8 cellular contexts compared by ENCODE assay signal in the genomic region with DNA sequence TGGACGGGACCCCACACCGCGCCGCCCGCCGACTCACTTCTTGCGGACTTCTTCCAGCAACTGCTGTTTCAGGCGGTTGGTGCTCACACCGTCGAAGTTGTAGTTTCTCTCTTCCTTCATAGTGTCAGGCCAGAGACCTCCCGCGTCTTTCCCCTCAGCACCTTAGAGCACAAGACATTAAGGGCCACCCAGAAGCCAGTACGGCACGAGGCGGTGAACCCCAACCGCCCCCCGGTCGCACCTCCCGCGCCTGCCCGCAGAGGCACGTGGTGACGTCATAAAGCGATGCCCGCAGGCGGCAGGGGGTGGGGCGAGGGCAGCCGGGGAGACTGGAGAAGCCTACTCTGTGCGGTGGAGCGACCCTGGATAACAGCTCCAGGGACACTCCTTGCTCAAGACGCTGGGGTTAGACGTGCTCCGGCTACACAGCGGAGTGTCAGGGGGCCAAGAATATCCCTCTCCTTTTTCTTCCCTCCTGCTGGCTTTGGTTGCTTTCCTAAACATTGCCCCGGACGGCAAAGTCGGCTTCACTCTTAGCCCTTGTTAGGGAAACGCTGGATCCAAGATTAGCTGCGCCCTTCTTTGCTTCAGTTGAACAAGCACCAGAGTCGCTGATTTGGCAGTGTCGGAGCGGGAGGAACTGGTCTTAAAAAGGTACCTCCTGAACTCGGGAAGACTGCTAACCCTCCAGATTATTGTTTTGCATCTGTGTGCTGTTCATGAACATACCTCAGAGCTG. TPM values are rescaled to one million over a fixed set of nuclear protein-coding genes. Genes with fewer than 3 reads are reported as not detected.
DNase-seq lines count a peak whose midpoint lies in the region; ATAC-seq, FAIRE-seq and TF ChIP-seq lines count a peak whose summit lies in the region.

A gene (minus strand): TSS at position 215 of the 739 bp plus-strand sequence. CDS start 95 bp downstream, at position 120.

- TF ChIP-seq CTCF in RWPE1 (conservative IDR thresholded peaks at IDR 0.05; ENCODE audit: low read depth), result no peak

- H3K27ac ChIP-seq in RWPE1, result peak within 1 kb of the TSS; percentile 57

- TF ChIP-seq POLR2A in GM12892 (IDR thresholded peaks at IDR 0.05; ENCODE audit: low read depth, low read length), result no peak

- H3K27ac Mint-ChIP-seq in activated T-helper 2 cell treated with anti-CD3 and anti-CD28 coated beads, Interferon-gamma antibody, Interleukin-2, Interleukin-4, amounts not matched to agents 10 μg/mL and 5 μg/mL and 100 μg/mL, durations not matched to agents 14 hours and 24 hours and 36 hours, result peak within 1 kb of the TSS; percentile 48
- peak within 1 kb of the TSS in 7 of 10 donors; percentile 21 to 88 (median 72) for H3K27ac Mint-ChIP-seq in naive thymus-derived CD8-positive, alpha-beta T cell
- peak within 1 kb of the TSS; percentile 92 for H3K27ac Mint-ChIP-seq in stimulated activated naive B cell treated with anti-CD40 and anti-IgM and Interleukin-4, amounts not matched to agents 10 μg/mL and 1 μg/mL and 100 μg/mL, for 72 hours

- H3K36me3 Mint-ChIP-seq in activated T-helper 2 cell treated with anti-CD3 and anti-CD28 coated beads, Interferon-gamma antibody, Interleukin-2, Interleukin-4, amounts not matched to agents 10 μg/mL and 5 μg/mL and 100 μg/mL, durations not matched to agents 14 hours and 24 hours and 36 hours (ENCODE audit: low read depth), result peaks cover 1% of the 10 kb centered on the region
- peaks cover 0 to 4% (median 0%) of the 10 kb centered on the region in 3 donors for H3K36me3 Mint-ChIP-seq in naive thymus-derived CD8-positive, alpha-beta T cell
- peaks cover 1 to 9% of the 10 kb centered on the region in 2 donors for H3K36me3 Mint-ChIP-seq in stimulated activated naive B cell treated with anti-CD40 and anti-IgM and Interleukin-4, amounts not matched to agents 10 μg/mL and 1 μg/mL and 100 μg/mL, for 72 hours

- POLR2A ChIA-PET in RWPE1 (lab: Yijun Ruan, JAX; ENCODE audit: low non-redundant PET), result no interaction called here
- POLR2A ChIA-PET in naive thymus-derived CD8-positive, alpha-beta T cell (lab: Charles Lee), result no interaction called here

- H3K27me3 Mint-ChIP-seq in activated T-helper 2 cell treated with anti-CD3 and anti-CD28 coated beads, Interferon-gamma antibody, Interleukin-2, Interleukin-4, amounts not matched to agents 10 μg/mL and 5 μg/mL and 100 μg/mL, durations not matched to agents 14 hours and 24 hours and 36 hours (ENCODE audit: low read depth), result peaks cover 35% of the 10 kb centered on the region
- H3K27me3 Mint-ChIP-seq in naive thymus-derived CD8-positive, alpha-beta T cell, result peaks cover 19 to 36% (median 26%) of the 10 kb centered on the region in 5 donors
- peaks cover 7 to 20% of the 10 kb centered on the region in 2 donors for H3K27me3 Mint-ChIP-seq in stimulated activated naive B cell treated with anti-CD40 and anti-IgM and Interleukin-4, amounts not matched to agents 10 μg/mL and 1 μg/mL and 100 μg/mL, for 72 hours

- FAIRE-seq in GM12892 (lab: Jason Lieb, UNC), result no peak

- H3K4me1 Mint-ChIP-seq in activated T-helper 2 cell treated with anti-CD3 and anti-CD28 coated beads, Interferon-gamma antibody, Interleukin-2, Interleukin-4, amounts not matched to agents 10 μg/mL and 5 μg/mL and 100 μg/mL, durations not matched to agents 14 hours and 24 hours and 36 hours (ENCODE audit: low read depth), result peaks cover 8% of the 10 kb centered on the region
- H3K4me1 Mint-ChIP-seq in naive thymus-derived CD8-positive, alpha-beta T cell, result peaks cover 8 to 22% (median 14%) of the 10 kb centered on the region in 4 donors
- H3K4me1 Mint-ChIP-seq in stimulated activated naive B cell treated with anti-CD40 and anti-IgM and Interleukin-4, amounts not matched to agents 10 μg/mL and 1 μg/mL and 100 μg/mL, for 72 hours, result peaks cover 3 to 6% of the 10 kb centered on the region in 2 donors

- DNase-seq in GM12892 (ENCODE audit: insufficient read length) (peak; percentile 2), RWPE1 (ENCODE audit: low spot score) (peak; percentile 77), fibroblast of peridontal ligament (ENCODE audit: extremely low read depth) (peak; percentile 63)
- peak; percentile 57 for DNase-seq in activated T-helper 2 cell treated with anti-CD3 and anti-CD28 coated beads, Interferon-gamma antibody, Interleukin-2, Interleukin-4, amounts not matched to agents 10 μg/mL and 5 μg/mL and 100 μg/mL, durations not matched to agents 14 hours and 24 hours and 36 hours (ENCODE audit: low spot score)
- DNase-seq in naive thymus-derived CD8-positive, alpha-beta T cell, result peak; percentile 38 to 76 (median 56)
- DNase-seq in stimulated activated naive B cell treated with anti-CD40 and anti-IgM and Interleukin-4, amounts not matched to agents 10 μg/mL and 1 μg/mL and 100 μg/mL, for 72 hours, result peak; percentile 57

- CTCF ChIA-PET in RWPE1 (lab: Yijun Ruan, JAX), result interaction anchor here (0.7 to 0.9 kb wide), 2 partner anchors 13 to 62 kb away, joined by 3 read pairs; no protein-coding TSS in a partner anchor

- peak within 1 kb of the TSS; percentile 83 for H3K4me3 Mint-ChIP-seq in activated T-helper 2 cell treated with anti-CD3 and anti-CD28 coated beads, Interferon-gamma antibody, Interleukin-2, Interleukin-4, amounts not matched to agents 10 μg/mL and 5 μg/mL and 100 μg/mL, durations not matched to agents 14 hours and 24 hours and 36 hours (ENCODE audit: low read depth)
- H3K4me3 Mint-ChIP-seq in naive thymus-derived CD8-positive, alpha-beta T cell, result peak within 1 kb of the TSS; percentile 81 to 91 (median 88)
- H3K4me3 Mint-ChIP-seq in stimulated activated naive B cell treated with anti-CD40 and anti-IgM and Interleukin-4, amounts not matched to agents 10 μg/mL and 1 μg/mL and 100 μg/mL, for 72 hours, result peak within 1 kb of the TSS; percentile 93 to 97

- H3K9me3 Mint-ChIP-seq in activated T-helper 2 cell treated with anti-CD3 and anti-CD28 coated beads, Interferon-gamma antibody, Interleukin-2, Interleukin-4, amounts not matched to agents 10 μg/mL and 5 μg/mL and 100 μg/mL, durations not matched to agents 14 hours and 24 hours and 36 hours, result no peaks in the 10 kb centered on the region
- peaks cover 0 to 2% (median 0%) of the 10 kb centered on the region in 9 donors for H3K9me3 Mint-ChIP-seq in naive thymus-derived CD8-positive, alpha-beta T cell
- H3K9me3 Mint-ChIP-seq in stimulated activated naive B cell treated with anti-CD40 and anti-IgM and Interleukin-4, amounts not matched to agents 10 μg/mL and 1 μg/mL and 100 μg/mL, for 72 hours, result no peaks in the 10 kb centered on the region

- peak; percentile 70 for ATAC-seq in HG03103 (IDR thresholded peaks at IDR 0.05; ENCODE audit: low read depth, unreplicated experiment)
- ATAC-seq in naive thymus-derived CD8-positive, alpha-beta T cell, result peak; percentile 85 to 93
- peak; percentile 93 for ATAC-seq in stimulated activated naive B cell treated with anti-CD40 and anti-IgM and Interleukin-4, amounts not matched to agents 10 μg/mL and 1 μg/mL and 100 μg/mL, for 72 hours (replicated peaks)
- no peak for ATAC-seq in GM18858 (IDR thresholded peaks at IDR 0.05; ENCODE audit: unreplicated experiment)

- intact Hi-C loops in activated T-helper 2 cell treated with anti-CD3 and anti-CD28 coated beads, Interferon-gamma antibody, Interleukin-2, Interleukin-4, amounts not matched to agents 10 μg/mL and 5 μg/mL and 100 μg/mL, durations not matched to agents 14 hours and 24 hours and 36 hours (cut with micrococcal nuclease), result loop anchor here (1.0 to 5.0 kb wide), 2 partner anchors 48 to 125 kb away; no protein-coding TSS in a partner anchor

RNA-seq across cellular contexts. Expression of the gene that starts here (rescaled TPM):
- not detected for polyA plus RNA-seq in GM12892 (2012; ENCODE audit: missing spikeins)
- total RNA-seq in activated T-helper 2 cell treated with anti-CD3 and anti-CD28 coated beads, Interferon-gamma antibody, Interleukin-2, Interleukin-4, amounts not matched to agents 10 μg/mL and 5 μg/mL and 100 μg/mL, durations not matched to agents 14 hours and 24 hours and 36 hours, result 0.23 and 0.46 TPM in 2 replicates
- not detected for total RNA-seq in naive thymus-derived CD8-positive, alpha-beta T cell
- polyA plus RNA-seq in naive thymus-derived CD8-positive, alpha-beta T cell, result under 1 TPM in 1 of 3 donors, not detected in 2; 0.12 TPM

Comparison
In these comparisons a context has a peak if more than half of its experiments do, and no peak if none do; other contexts are left out.
1. Peak in DNase-seq in activated T-helper 2 cell treated with anti-CD3 and anti-CD28 coated beads, Interferon-gamma antibody, Interleukin-2, Interleukin-4, amounts not matched to agents 10 μg/mL and 5 μg/mL and 100 μg/mL, durations not matched to agents 14 hours and 24 hours and 36 hours; RNA of the gene not detected or under 1 TPM.
2. Peak in DNase-seq and ATAC-seq in naive thymus-derived CD8-positive, alpha-beta T cell; RNA of the gene not detected or under 1 TPM.
3. DNase-seq: peak in every context shown above with its lines; median percentile 77 in RWPE1; 63 in fibroblast of peridontal ligament; 57 in activated T-helper 2 cell treated with anti-CD3 and anti-CD28 coated beads, Interferon-gamma antibody, Interleukin-2, Interleukin-4, amounts not matched to agents 10 μg/mL and 5 μg/mL and 100 μg/mL, durations not matched to agents 14 hours and 24 hours and 36 hours; 57 in stimulated activated naive B cell treated with anti-CD40 and anti-IgM and Interleukin-4, amounts not matched to agents 10 μg/mL and 1 μg/mL and 100 μg/mL, for 72 hours; 56 in naive thymus-derived CD8-positive, alpha-beta T cell; 2 in GM12892.